ENCODE assay signal across 1 cellular context in genomic region chr5:173327948-173328895, GRCh38.
TF ChIP-seq lines count a peak whose summit lies in the region.

A gene with protein sequence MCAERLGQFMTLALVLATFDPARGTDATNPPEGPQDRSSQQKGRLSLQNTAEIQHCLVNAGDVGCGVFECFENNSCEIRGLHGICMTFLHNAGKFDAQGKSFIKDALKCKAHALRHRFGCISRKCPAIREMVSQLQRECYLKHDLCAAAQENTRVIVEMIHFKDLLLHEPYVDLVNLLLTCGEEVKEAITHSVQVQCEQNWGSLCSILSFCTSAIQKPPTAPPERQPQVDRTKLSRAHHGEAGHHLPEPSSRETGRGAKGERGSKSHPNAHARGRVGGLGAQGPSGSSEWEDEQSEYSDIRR (minus strand): TSS chr5:173328414. CDS start chr5:173328193, 221 bp downstream.

TF ChIP-seq in HepG2, 621 proteins besides CTCF, POLR2A, EP300 and RAD21 (continued from another document):
- 0 out of 2 replicates have a peak, but pooled peaks have one; percentile 6 for TF ChIP-seq CREB1 (IDR thresholded peaks at IDR 0.05)
- TF ChIP-seq CREB1 (CRISPR knock-in tag; IDR thresholded peaks at IDR 0.05), result peak; percentile 77
- peak; percentile 92; the same call in 1 of the 2 replicates for TF ChIP-seq SIN3A (IDR thresholded peaks at IDR 0.05; ENCODE audit: borderline replicate concordance, low read depth, low read length)
- TF ChIP-seq ZNF331 (CRISPR knock-in tag; IDR thresholded peaks at IDR 0.05), result peak; percentile 78
- no peak for TF ChIP-seq CEBPB (IDR thresholded peaks at IDR 0.05; ENCODE audit: borderline replicate concordance, low read depth, low read length)
- TF ChIP-seq JUND (CRISPR knock-in tag; IDR thresholded peaks at IDR 0.05), result no peak; the same call in 1 of the 2 replicates
- no peak for TF ChIP-seq REXO4 (CRISPR knock-in tag; IDR thresholded peaks at IDR 0.05; ENCODE audit: borderline replicate concordance)
- no peak for TF ChIP-seq ZNF446 (CRISPR knock-in tag; IDR thresholded peaks at IDR 0.05)
- TF ChIP-seq PRDM15 (CRISPR knock-in tag; IDR thresholded peaks at IDR 0.05), result no peak; the same call in 1 of the 2 replicates
- TF ChIP-seq ZNF510 (CRISPR knock-in tag; IDR thresholded peaks at IDR 0.05; ENCODE audit: low read depth), result 0 out of 2 replicates have a peak, but pooled peaks have one; percentile 71
- TF ChIP-seq MXD1 (CRISPR knock-in tag; IDR thresholded peaks at IDR 0.05), result 0 out of 2 replicates have a peak, but pooled peaks have one; percentile 56
- TF ChIP-seq SMAD9 (CRISPR knock-in tag; IDR thresholded peaks at IDR 0.05), result no peak
- 0 out of 2 replicates have a peak, but pooled peaks have one; percentile 78 for TF ChIP-seq FIP1L1 (IDR thresholded peaks at IDR 0.05; ENCODE audit: borderline replicate concordance, insufficient read depth, low read depth, low read length)
- TF ChIP-seq MXD4 (CRISPR knock-in tag; IDR thresholded peaks at IDR 0.05), result peak; percentile 86; the same call in 1 of the 2 replicates
- 0 out of 2 replicates have a peak, but pooled peaks have one; percentile 51 for TF ChIP-seq IRX3 (CRISPR knock-in tag; IDR thresholded peaks at IDR 0.05; ENCODE audit: borderline replicate concordance, low read depth)
- no peak for TF ChIP-seq KDM4B (CRISPR knock-in tag; IDR thresholded peaks at IDR 0.05)
- no peak for TF ChIP-seq NFATC3 (CRISPR knock-in tag; IDR thresholded peaks at IDR 0.05)
- TF ChIP-seq ADNP (CRISPR knock-in tag; IDR thresholded peaks at IDR 0.05), result no peak
- peak; percentile 76 for TF ChIP-seq ZFP91 (CRISPR knock-in tag; IDR thresholded peaks at IDR 0.05; ENCODE audit: borderline replicate concordance)
- no peak; the same call in 1 of the 2 replicates for TF ChIP-seq ZNF552 (CRISPR knock-in tag; IDR thresholded peaks at IDR 0.05; ENCODE audit: borderline replicate concordance)
- TF ChIP-seq ZNF660 (CRISPR knock-in tag; IDR thresholded peaks at IDR 0.05; ENCODE audit: borderline replicate concordance, low read depth), result 0 out of 2 replicates have a peak, but pooled peaks have one; percentile 33
- no peak for TF ChIP-seq GABPA (IDR thresholded peaks at IDR 0.05; ENCODE audit: low read depth, low read length)
- TF ChIP-seq GABPA (CRISPR knock-in tag; IDR thresholded peaks at IDR 0.05; ENCODE audit: low read depth), result peak; percentile 21; the same call in 1 of the 2 replicates
- TF ChIP-seq, protein P1, sequence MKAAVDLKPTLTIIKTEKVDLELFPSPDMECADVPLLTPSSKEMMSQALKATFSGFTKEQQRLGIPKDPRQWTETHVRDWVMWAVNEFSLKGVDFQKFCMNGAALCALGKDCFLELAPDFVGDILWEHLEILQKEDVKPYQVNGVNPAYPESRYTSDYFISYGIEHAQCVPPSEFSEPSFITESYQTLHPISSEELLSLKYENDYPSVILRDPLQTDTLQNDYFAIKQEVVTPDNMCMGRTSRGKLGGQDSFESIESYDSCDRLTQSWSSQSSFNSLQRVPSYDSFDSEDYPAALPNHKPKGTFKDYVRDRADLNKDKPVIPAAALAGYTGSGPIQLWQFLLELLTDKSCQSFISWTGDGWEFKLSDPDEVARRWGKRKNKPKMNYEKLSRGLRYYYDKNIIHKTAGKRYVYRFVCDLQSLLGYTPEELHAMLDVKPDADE (CRISPR knock-in tag; IDR thresholded peaks at IDR 0.05), result no peak
- TF ChIP-seq ZNF562 (CRISPR knock-in tag; IDR thresholded peaks at IDR 0.05; ENCODE audit: borderline replicate concordance), result peak; percentile 36; the same call in 1 of the 2 replicates
- TF ChIP-seq RBM22 (optimal IDR thresholded peaks at IDR 0.05; ENCODE audit: low read length), result no peak
- TF ChIP-seq, protein P2, sequence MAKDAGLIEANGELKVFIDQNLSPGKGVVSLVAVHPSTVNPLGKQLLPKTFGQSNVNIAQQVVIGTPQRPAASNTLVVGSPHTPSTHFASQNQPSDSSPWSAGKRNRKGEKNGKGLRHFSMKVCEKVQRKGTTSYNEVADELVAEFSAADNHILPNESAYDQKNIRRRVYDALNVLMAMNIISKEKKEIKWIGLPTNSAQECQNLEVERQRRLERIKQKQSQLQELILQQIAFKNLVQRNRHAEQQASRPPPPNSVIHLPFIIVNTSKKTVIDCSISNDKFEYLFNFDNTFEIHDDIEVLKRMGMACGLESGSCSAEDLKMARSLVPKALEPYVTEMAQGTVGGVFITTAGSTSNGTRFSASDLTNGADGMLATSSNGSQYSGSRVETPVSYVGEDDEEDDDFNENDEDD (CRISPR knock-in tag; IDR thresholded peaks at IDR 0.05; ENCODE audit: borderline replicate concordance), result peak; percentile 47; the same call in 1 of the 2 replicates
- TF ChIP-seq, protein P3, sequence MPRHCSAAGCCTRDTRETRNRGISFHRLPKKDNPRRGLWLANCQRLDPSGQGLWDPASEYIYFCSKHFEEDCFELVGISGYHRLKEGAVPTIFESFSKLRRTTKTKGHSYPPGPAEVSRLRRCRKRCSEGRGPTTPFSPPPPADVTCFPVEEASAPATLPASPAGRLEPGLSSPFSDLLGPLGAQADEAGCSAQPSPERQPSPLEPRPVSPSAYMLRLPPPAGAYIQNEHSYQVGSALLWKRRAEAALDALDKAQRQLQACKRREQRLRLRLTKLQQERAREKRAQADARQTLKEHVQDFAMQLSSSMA (CRISPR knock-in tag; IDR thresholded peaks at IDR 0.05), result peak; percentile 57; the same call in 1 of the 2 replicates
- TF ChIP-seq NONO (IDR thresholded peaks at IDR 0.05), result no peak
- TF ChIP-seq NONO (CRISPR knock-in tag; conservative IDR thresholded peaks at IDR 0.05), result peak; percentile 94
- peak; percentile 57 for TF ChIP-seq MYC (CRISPR knock-in tag; IDR thresholded peaks at IDR 0.05; ENCODE audit: borderline replicate concordance)
- TF ChIP-seq TSC22D2 (CRISPR knock-in tag; IDR thresholded peaks at IDR 0.05; ENCODE audit: borderline replicate concordance), result peak; percentile 88; the same call in 1 of the 2 replicates
- TF ChIP-seq KLF15 (CRISPR knock-in tag; IDR thresholded peaks at IDR 0.05; ENCODE audit: borderline replicate concordance), result no peak
- no peak; the same call in 1 of the 2 replicates for TF ChIP-seq ZC3H4 (CRISPR knock-in tag; IDR thresholded peaks at IDR 0.05; ENCODE audit: borderline replicate concordance)
- peak; percentile 58 for TF ChIP-seq TOPORS (CRISPR knock-in tag; IDR thresholded peaks at IDR 0.05)
- no peak for TF ChIP-seq CHD2 (IDR thresholded peaks at IDR 0.05; ENCODE audit: low read depth, low read length)
- no peak for TF ChIP-seq CENPX (CRISPR knock-in tag; IDR thresholded peaks at IDR 0.05)
